In the genomic region with DNA sequence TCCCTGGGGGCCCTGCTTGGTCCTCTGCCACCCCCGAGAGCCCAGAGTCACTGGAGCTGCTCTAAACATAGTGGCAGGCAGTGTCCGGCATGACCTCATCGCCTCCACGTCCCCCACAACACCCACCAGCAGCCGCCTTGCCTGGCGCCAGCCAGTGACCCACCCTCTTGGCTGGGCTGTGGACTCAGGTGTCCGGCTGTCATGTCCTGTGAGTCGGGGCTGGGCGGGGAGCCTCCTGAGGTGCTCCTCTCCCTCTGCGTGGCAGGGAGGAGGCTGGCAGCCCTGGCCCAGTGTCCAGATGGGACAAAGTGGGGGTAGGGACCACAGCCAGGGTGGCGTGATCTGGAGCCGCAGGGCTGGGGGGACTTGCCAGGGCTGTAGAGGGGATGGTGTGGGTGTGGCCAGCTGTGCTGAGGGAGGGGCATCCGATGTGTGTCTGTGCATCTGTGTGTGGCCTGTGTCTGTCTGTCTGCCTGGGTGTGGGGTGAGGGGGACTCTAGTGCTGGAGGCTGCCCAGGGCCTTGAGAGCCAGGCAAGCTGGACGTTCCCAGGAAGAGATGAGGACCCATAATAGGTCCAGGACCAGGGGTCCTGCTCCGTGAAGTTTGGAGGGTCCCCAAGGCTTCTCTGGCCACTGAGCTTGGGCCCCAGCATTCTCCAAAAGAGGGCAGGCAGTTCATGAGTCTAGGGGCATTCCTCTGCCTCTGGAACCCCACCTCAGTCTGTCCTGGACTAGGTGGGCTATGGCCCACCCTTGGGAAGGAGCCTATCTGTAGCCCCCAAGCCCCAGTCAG, we compare ENCODE assay signal across 2 cellular contexts.
TF ChIP-seq lines count a peak whose summit lies in the region.

No MANE protein-coding gene starts in this region.

TF ChIP-seq in HEK293, 187 proteins besides CTCF, POLR2A, EP300 and RAD21 (continued from another document):
- no peak for TF ChIP-seq PRDM1 (tag by site-specific recombination; IDR thresholded peaks at IDR 0.05)
- no peak for TF ChIP-seq SALL2 (tag by site-specific recombination; IDR thresholded peaks at IDR 0.05; ENCODE audit: borderline replicate concordance)
- no peak for TF ChIP-seq YY1 (tag by site-specific recombination; IDR thresholded peaks at IDR 0.05)
- TF ChIP-seq, protein P1, sequence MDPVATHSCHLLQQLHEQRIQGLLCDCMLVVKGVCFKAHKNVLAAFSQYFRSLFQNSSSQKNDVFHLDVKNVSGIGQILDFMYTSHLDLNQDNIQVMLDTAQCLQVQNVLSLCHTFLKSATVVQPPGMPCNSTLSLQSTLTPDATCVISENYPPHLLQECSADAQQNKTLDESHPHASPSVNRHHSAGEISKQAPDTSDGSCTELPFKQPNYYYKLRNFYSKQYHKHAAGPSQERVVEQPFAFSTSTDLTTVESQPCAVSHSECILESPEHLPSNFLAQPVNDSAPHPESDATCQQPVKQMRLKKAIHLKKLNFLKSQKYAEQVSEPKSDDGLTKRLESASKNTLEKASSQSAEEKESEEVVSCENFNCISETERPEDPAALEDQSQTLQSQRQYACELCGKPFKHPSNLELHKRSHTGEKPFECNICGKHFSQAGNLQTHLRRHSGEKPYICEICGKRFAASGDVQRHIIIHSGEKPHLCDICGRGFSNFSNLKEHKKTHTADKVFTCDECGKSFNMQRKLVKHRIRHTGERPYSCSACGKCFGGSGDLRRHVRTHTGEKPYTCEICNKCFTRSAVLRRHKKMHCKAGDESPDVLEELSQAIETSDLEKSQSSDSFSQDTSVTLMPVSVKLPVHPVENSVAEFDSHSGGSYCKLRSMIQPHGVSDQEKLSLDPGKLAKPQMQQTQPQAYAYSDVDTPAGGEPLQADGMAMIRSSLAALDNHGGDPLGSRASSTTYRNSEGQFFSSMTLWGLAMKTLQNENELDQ (tag by site-specific recombination; IDR thresholded peaks at IDR 0.05; ENCODE audit: low read depth), result no peak
- no peak for TF ChIP-seq BCL11A (tag by site-specific recombination; IDR thresholded peaks at IDR 0.05; ENCODE audit: low read depth)
- peak; percentile 40; the same call in 1 of the 2 replicates for TF ChIP-seq GLIS1 (tag by site-specific recombination; IDR thresholded peaks at IDR 0.05)
- peak; percentile 73 for TF ChIP-seq ZNF121 (tag by site-specific recombination; IDR thresholded peaks at IDR 0.05)
- TF ChIP-seq, protein P2, sequence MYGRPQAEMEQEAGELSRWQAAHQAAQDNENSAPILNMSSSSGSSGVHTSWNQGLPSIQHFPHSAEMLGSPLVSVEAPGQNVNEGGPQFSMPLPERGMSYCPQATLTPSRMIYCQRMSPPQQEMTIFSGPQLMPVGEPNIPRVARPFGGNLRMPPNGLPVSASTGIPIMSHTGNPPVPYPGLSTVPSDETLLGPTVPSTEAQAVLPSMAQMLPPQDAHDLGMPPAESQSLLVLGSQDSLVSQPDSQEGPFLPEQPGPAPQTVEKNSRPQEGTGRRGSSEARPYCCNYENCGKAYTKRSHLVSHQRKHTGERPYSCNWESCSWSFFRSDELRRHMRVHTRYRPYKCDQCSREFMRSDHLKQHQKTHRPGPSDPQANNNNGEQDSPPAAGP (tag by site-specific recombination; IDR thresholded peaks at IDR 0.05), result no peak
- TF ChIP-seq, protein P3, sequence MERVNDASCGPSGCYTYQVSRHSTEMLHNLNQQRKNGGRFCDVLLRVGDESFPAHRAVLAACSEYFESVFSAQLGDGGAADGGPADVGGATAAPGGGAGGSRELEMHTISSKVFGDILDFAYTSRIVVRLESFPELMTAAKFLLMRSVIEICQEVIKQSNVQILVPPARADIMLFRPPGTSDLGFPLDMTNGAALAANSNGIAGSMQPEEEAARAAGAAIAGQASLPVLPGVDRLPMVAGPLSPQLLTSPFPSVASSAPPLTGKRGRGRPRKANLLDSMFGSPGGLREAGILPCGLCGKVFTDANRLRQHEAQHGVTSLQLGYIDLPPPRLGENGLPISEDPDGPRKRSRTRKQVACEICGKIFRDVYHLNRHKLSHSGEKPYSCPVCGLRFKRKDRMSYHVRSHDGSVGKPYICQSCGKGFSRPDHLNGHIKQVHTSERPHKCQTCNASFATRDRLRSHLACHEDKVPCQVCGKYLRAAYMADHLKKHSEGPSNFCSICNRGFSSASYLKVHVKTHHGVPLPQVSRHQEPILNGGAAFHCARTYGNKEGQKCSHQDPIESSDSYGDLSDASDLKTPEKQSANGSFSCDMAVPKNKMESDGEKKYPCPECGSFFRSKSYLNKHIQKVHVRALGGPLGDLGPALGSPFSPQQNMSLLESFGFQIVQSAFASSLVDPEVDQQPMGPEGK (tag by site-specific recombination; IDR thresholded peaks at IDR 0.05), result 0 out of 2 replicates have a peak, but pooled peaks have one; percentile 27
- no peak for TF ChIP-seq SP2 (tag by site-specific recombination; IDR thresholded peaks at IDR 0.05)
- TF ChIP-seq ZNF202 (tag by site-specific recombination; IDR thresholded peaks at IDR 0.05; ENCODE audit: borderline replicate concordance), result no peak
- TF ChIP-seq, protein P4, sequence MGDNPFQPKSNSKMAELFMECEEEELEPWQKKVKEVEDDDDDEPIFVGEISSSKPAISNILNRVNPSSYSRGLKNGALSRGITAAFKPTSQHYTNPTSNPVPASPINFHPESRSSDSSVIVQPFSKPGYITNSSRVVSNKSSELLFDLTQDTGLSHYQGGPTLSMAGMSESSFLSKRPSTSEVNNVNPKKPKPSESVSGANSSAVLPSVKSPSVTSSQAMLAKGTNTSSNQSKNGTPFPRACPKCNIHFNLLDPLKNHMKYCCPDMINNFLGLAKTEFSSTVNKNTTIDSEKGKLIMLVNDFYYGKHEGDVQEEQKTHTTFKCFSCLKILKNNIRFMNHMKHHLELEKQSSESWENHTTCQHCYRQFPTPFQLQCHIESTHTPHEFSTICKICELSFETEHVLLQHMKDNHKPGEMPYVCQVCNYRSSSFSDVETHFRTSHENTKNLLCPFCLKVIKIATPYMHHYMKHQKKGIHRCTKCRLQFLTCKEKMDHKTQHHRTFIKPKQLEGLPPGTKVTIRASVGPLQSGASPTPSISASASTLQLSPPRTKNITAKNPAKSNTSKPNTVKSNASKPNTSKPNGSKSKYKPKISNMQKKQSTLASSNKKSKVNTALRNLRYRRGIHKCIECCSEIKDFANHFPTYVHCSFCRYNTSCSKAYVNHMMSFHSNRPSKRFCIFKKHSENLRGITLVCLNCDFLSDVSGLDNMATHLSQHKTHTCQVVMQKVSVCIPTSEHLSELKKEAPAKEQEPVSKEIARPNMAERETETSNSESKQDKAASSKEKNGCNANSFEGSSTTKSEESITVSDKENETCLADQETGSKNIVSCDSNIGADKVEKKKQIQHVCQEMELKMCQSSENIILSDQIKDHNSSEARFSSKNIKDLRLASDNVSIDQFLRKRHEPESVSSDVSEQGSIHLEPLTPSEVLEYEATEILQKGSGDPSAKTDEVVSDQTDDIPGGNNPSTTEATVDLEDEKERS (tag by site-specific recombination; IDR thresholded peaks at IDR 0.05), result no peak
- no peak for TF ChIP-seq ZNF157 (tag by site-specific recombination; IDR thresholded peaks at IDR 0.05)
- TF ChIP-seq ZNF174 (tag by site-specific recombination; IDR thresholded peaks at IDR 0.05), result no peak
- no peak for TF ChIP-seq ZNF433 (tag by site-specific recombination; IDR thresholded peaks at IDR 0.05; ENCODE audit: low read depth)

TF ChIP-seq in HepG2, 621 proteins besides CTCF, POLR2A, EP300 and RAD21 (continued from another document and continues in another):
- TF ChIP-seq, protein P5, sequence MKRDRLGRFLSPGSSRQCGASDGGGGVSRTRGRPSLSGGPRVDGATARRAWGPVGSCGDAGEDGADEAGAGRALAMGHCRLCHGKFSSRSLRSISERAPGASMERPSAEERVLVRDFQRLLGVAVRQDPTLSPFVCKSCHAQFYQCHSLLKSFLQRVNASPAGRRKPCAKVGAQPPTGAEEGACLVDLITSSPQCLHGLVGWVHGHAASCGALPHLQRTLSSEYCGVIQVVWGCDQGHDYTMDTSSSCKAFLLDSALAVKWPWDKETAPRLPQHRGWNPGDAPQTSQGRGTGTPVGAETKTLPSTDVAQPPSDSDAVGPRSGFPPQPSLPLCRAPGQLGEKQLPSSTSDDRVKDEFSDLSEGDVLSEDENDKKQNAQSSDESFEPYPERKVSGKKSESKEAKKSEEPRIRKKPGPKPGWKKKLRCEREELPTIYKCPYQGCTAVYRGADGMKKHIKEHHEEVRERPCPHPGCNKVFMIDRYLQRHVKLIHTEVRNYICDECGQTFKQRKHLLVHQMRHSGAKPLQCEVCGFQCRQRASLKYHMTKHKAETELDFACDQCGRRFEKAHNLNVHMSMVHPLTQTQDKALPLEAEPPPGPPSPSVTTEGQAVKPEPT (CRISPR knock-in tag; IDR thresholded peaks at IDR 0.05; ENCODE audit: low read depth), result 0 out of 2 replicates have a peak, but pooled peaks have one; percentile 43
- TF ChIP-seq, protein P6, sequence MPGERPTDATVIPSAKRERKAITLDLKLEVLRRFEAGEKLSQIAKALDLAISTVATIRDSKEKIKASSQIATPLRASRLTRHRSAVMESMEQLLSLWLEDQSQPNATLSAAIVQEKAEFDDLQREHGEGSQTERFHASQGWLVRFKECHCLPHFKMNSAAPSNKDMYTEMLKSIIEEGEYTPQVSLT (CRISPR knock-in tag; IDR thresholded peaks at IDR 0.05; ENCODE audit: borderline replicate concordance, low read depth), result no peak
- 0 out of 2 replicates have a peak, but pooled peaks have one; percentile 68 for TF ChIP-seq ZNF556 (CRISPR knock-in tag; IDR thresholded peaks at IDR 0.05; ENCODE audit: borderline replicate concordance)
- TF ChIP-seq FOSL1 (CRISPR knock-in tag; IDR thresholded peaks at IDR 0.05; ENCODE audit: borderline replicate concordance), result no peak
- no peak for TF ChIP-seq MAFG (CRISPR knock-in tag; IDR thresholded peaks at IDR 0.05)
- no peak for TF ChIP-seq ZNF792 (CRISPR knock-in tag; IDR thresholded peaks at IDR 0.05)
- TF ChIP-seq AKAP8 (CRISPR knock-in tag; IDR thresholded peaks at IDR 0.05), result no peak
- TF ChIP-seq, protein P7, sequence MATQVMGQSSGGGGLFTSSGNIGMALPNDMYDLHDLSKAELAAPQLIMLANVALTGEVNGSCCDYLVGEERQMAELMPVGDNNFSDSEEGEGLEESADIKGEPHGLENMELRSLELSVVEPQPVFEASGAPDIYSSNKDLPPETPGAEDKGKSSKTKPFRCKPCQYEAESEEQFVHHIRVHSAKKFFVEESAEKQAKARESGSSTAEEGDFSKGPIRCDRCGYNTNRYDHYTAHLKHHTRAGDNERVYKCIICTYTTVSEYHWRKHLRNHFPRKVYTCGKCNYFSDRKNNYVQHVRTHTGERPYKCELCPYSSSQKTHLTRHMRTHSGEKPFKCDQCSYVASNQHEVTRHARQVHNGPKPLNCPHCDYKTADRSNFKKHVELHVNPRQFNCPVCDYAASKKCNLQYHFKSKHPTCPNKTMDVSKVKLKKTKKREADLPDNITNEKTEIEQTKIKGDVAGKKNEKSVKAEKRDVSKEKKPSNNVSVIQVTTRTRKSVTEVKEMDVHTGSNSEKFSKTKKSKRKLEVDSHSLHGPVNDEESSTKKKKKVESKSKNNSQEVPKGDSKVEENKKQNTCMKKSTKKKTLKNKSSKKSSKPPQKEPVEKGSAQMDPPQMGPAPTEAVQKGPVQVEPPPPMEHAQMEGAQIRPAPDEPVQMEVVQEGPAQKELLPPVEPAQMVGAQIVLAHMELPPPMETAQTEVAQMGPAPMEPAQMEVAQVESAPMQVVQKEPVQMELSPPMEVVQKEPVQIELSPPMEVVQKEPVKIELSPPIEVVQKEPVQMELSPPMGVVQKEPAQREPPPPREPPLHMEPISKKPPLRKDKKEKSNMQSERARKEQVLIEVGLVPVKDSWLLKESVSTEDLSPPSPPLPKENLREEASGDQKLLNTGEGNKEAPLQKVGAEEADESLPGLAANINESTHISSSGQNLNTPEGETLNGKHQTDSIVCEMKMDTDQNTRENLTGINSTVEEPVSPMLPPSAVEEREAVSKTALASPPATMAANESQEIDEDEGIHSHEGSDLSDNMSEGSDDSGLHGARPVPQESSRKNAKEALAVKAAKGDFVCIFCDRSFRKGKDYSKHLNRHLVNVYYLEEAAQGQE (IDR thresholded peaks at IDR 0.05; ENCODE audit: borderline replicate concordance in 1 of 2, low read depth in 1 of 2, low read length in 2 of 2), result no peak
- TF ChIP-seq, protein P8, sequence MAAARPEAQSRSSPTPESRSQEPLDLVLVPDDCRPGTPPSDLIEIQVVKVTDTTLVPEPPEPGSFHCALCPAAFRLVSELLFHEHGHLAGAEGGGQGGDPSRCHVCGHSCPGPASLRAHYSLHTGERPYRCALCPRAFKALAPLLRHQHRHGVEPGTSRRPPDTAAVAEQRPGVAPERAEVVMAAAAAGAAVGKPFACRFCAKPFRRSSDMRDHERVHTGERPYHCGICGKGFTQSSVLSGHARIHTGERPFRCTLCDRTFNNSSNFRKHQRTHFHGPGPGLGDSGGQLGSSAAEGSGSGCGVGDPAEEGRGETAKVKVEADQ (CRISPR knock-in tag; IDR thresholded peaks at IDR 0.05; ENCODE audit: borderline replicate concordance), result no peak
- TF ChIP-seq, protein P9, sequence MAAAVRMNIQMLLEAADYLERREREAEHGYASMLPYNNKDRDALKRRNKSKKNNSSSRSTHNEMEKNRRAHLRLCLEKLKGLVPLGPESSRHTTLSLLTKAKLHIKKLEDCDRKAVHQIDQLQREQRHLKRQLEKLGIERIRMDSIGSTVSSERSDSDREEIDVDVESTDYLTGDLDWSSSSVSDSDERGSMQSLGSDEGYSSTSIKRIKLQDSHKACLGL (CRISPR knock-in tag; IDR thresholded peaks at IDR 0.05), result peak; percentile 64; the same call in 1 of the 2 replicates
- no peak for TF ChIP-seq TMF1 (CRISPR knock-in tag; IDR thresholded peaks at IDR 0.05; ENCODE audit: low read depth)
